Comparison of ENCODE assay signal across 1 cellular context in the genomic region with DNA sequence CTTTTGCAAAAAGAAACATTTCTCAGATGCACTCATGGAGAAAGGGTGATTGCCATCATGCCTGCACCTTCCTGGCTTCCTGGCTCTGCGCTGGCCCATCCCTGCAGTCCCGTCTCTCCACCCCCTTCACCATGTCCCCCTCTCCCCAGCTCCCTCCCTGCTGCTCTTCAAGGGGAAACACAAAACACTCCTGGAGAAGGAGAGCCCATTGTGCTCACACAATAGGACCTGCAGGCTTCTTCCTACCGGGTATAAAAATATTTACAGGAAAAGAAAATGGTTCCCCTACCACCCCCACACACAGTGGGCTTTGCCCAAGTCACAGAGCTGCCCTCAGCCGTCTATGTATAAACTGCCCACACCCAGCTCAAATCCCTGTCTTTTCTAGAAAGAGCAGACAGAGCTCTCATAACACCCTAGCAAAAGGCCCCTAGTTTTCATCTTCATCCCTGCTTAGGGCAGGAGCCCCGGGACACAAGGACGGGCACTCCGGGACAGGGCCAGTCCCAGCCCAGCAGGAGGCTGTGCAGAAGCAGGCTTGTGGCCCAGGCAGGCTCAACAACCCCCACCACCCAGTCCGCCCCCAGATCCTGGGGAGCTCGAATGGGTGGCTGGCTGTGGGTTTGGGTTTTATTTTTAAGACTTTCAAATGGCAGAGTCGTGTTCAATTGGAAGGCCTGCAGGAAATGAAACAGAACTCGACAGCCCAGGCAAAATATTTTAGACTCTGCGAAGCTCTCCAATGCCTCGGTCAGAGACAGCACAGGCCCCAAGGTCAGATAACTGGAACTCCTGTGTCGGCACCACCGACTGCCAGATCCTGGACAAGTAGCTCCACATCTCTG.
TF ChIP-seq lines count a peak whose summit lies in the region.

No MANE protein-coding gene starts in this region.

TF ChIP-seq in WTC11, 78 proteins besides CTCF, POLR2A, EP300 and RAD21:
- no peak for TF ChIP-seq EMX1 (CRISPR knock-in tag; IDR thresholded peaks at IDR 0.05)
- no peak for TF ChIP-seq ZNF232 (CRISPR knock-in tag; IDR thresholded peaks at IDR 0.05)
- no peak for TF ChIP-seq FOXJ3 (CRISPR knock-in tag; IDR thresholded peaks at IDR 0.05; ENCODE audit: borderline replicate concordance)
- TF ChIP-seq SOX15 (CRISPR knock-in tag; IDR thresholded peaks at IDR 0.05) = no peak
- no peak for TF ChIP-seq SP1 (CRISPR knock-in tag; conservative IDR thresholded peaks at IDR 0.05)
- TF ChIP-seq, protein P1, sequence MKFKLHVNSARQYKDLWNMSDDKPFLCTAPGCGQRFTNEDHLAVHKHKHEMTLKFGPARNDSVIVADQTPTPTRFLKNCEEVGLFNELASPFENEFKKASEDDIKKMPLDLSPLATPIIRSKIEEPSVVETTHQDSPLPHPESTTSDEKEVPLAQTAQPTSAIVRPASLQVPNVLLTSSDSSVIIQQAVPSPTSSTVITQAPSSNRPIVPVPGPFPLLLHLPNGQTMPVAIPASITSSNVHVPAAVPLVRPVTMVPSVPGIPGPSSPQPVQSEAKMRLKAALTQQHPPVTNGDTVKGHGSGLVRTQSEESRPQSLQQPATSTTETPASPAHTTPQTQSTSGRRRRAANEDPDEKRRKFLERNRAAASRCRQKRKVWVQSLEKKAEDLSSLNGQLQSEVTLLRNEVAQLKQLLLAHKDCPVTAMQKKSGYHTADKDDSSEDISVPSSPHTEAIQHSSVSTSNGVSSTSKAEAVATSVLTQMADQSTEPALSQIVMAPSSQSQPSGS (CRISPR knock-in tag; IDR thresholded peaks at IDR 0.05; ENCODE audit: borderline replicate concordance, low read depth) = no peak
- no peak for TF ChIP-seq HMGA2 (CRISPR knock-in tag; IDR thresholded peaks at IDR 0.05)
- TF ChIP-seq, protein P2, sequence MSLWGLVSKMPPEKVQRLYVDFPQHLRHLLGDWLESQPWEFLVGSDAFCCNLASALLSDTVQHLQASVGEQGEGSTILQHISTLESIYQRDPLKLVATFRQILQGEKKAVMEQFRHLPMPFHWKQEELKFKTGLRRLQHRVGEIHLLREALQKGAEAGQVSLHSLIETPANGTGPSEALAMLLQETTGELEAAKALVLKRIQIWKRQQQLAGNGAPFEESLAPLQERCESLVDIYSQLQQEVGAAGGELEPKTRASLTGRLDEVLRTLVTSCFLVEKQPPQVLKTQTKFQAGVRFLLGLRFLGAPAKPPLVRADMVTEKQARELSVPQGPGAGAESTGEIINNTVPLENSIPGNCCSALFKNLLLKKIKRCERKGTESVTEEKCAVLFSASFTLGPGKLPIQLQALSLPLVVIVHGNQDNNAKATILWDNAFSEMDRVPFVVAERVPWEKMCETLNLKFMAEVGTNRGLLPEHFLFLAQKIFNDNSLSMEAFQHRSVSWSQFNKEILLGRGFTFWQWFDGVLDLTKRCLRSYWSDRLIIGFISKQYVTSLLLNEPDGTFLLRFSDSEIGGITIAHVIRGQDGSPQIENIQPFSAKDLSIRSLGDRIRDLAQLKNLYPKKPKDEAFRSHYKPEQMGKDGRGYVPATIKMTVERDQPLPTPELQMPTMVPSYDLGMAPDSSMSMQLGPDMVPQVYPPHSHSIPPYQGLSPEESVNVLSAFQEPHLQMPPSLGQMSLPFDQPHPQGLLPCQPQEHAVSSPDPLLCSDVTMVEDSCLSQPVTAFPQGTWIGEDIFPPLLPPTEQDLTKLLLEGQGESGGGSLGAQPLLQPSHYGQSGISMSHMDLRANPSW (CRISPR knock-in tag; conservative IDR thresholded peaks at IDR 0.05; ENCODE audit: low read depth) = no peak
- TF ChIP-seq KAT7 (CRISPR knock-in tag; IDR thresholded peaks at IDR 0.05; ENCODE audit: borderline replicate concordance) = no peak
- TF ChIP-seq, protein P3, sequence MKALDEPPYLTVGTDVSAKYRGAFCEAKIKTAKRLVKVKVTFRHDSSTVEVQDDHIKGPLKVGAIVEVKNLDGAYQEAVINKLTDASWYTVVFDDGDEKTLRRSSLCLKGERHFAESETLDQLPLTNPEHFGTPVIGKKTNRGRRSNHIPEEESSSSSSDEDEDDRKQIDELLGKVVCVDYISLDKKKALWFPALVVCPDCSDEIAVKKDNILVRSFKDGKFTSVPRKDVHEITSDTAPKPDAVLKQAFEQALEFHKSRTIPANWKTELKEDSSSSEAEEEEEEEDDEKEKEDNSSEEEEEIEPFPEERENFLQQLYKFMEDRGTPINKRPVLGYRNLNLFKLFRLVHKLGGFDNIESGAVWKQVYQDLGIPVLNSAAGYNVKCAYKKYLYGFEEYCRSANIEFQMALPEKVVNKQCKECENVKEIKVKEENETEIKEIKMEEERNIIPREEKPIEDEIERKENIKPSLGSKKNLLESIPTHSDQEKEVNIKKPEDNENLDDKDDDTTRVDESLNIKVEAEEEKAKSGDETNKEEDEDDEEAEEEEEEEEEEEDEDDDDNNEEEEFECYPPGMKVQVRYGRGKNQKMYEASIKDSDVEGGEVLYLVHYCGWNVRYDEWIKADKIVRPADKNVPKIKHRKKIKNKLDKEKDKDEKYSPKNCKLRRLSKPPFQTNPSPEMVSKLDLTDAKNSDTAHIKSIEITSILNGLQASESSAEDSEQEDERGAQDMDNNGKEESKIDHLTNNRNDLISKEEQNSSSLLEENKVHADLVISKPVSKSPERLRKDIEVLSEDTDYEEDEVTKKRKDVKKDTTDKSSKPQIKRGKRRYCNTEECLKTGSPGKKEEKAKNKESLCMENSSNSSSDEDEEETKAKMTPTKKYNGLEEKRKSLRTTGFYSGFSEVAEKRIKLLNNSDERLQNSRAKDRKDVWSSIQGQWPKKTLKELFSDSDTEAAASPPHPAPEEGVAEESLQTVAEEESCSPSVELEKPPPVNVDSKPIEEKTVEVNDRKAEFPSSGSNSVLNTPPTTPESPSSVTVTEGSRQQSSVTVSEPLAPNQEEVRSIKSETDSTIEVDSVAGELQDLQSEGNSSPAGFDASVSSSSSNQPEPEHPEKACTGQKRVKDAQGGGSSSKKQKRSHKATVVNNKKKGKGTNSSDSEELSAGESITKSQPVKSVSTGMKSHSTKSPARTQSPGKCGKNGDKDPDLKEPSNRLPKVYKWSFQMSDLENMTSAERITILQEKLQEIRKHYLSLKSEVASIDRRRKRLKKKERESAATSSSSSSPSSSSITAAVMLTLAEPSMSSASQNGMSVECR (CRISPR knock-in tag; IDR thresholded peaks at IDR 0.05; ENCODE audit: borderline replicate concordance) = no peak
- TF ChIP-seq NFATC4 (CRISPR knock-in tag; IDR thresholded peaks at IDR 0.05) = no peak
- TF ChIP-seq ETV6 (CRISPR knock-in tag; IDR thresholded peaks at IDR 0.05) = no peak
- TF ChIP-seq, protein P4, sequence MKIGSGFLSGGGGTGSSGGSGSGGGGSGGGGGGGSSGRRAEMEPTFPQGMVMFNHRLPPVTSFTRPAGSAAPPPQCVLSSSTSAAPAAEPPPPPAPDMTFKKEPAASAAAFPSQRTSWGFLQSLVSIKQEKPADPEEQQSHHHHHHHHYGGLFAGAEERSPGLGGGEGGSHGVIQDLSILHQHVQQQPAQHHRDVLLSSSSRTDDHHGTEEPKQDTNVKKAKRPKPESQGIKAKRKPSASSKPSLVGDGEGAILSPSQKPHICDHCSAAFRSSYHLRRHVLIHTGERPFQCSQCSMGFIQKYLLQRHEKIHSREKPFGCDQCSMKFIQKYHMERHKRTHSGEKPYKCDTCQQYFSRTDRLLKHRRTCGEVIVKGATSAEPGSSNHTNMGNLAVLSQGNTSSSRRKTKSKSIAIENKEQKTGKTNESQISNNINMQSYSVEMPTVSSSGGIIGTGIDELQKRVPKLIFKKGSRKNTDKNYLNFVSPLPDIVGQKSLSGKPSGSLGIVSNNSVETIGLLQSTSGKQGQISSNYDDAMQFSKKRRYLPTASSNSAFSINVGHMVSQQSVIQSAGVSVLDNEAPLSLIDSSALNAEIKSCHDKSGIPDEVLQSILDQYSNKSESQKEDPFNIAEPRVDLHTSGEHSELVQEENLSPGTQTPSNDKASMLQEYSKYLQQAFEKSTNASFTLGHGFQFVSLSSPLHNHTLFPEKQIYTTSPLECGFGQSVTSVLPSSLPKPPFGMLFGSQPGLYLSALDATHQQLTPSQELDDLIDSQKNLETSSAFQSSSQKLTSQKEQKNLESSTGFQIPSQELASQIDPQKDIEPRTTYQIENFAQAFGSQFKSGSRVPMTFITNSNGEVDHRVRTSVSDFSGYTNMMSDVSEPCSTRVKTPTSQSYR (CRISPR knock-in tag; IDR thresholded peaks at IDR 0.05) = no peak
- no peak for TF ChIP-seq ESRRA (CRISPR knock-in tag; IDR thresholded peaks at IDR 0.05; ENCODE audit: borderline replicate concordance)
- TF ChIP-seq GTF2I (CRISPR knock-in tag; conservative IDR thresholded peaks at IDR 0.05) = no peak
- no peak for TF ChIP-seq TEAD4 (CRISPR knock-in tag; IDR thresholded peaks at IDR 0.05)
- TF ChIP-seq ZNF671 (CRISPR knock-in tag; IDR thresholded peaks at IDR 0.05) = no peak
- TF ChIP-seq, protein P5, sequence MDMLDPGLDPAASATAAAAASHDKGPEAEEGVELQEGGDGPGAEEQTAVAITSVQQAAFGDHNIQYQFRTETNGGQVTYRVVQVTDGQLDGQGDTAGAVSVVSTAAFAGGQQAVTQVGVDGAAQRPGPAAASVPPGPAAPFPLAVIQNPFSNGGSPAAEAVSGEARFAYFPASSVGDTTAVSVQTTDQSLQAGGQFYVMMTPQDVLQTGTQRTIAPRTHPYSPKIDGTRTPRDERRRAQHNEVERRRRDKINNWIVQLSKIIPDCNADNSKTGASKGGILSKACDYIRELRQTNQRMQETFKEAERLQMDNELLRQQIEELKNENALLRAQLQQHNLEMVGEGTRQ (CRISPR knock-in tag; IDR thresholded peaks at IDR 0.05) = no peak
- no peak for TF ChIP-seq ZNF423 (CRISPR knock-in tag; IDR thresholded peaks at IDR 0.05)
